2 cellular contexts compared by ENCODE assay signal in the genomic region with DNA sequence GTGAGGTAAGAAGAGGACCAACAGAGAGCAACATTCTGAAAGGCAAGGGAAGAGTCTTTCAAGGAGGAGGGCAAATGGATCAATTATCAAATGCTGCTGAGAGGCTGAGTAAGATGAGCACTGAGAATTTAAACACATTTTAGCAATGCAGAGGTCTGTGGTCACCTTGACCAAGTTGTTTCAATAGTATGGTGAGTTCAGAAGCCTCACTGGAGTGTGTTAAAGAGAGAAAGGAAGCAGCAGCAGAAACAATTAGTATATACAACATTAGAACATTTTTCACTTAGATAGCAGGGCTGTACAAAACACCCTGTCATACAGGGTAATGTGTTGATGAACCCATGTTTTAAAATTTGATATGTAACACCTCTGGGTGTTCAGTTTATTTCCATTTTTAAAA.
TF ChIP-seq lines count a peak whose summit lies in the region.

No MANE protein-coding gene starts in this region.

TF ChIP-seq in GM23338, 12 proteins besides CTCF, POLR2A, EP300 and RAD21 (continued from another document):
- TF ChIP-seq, protein P1, sequence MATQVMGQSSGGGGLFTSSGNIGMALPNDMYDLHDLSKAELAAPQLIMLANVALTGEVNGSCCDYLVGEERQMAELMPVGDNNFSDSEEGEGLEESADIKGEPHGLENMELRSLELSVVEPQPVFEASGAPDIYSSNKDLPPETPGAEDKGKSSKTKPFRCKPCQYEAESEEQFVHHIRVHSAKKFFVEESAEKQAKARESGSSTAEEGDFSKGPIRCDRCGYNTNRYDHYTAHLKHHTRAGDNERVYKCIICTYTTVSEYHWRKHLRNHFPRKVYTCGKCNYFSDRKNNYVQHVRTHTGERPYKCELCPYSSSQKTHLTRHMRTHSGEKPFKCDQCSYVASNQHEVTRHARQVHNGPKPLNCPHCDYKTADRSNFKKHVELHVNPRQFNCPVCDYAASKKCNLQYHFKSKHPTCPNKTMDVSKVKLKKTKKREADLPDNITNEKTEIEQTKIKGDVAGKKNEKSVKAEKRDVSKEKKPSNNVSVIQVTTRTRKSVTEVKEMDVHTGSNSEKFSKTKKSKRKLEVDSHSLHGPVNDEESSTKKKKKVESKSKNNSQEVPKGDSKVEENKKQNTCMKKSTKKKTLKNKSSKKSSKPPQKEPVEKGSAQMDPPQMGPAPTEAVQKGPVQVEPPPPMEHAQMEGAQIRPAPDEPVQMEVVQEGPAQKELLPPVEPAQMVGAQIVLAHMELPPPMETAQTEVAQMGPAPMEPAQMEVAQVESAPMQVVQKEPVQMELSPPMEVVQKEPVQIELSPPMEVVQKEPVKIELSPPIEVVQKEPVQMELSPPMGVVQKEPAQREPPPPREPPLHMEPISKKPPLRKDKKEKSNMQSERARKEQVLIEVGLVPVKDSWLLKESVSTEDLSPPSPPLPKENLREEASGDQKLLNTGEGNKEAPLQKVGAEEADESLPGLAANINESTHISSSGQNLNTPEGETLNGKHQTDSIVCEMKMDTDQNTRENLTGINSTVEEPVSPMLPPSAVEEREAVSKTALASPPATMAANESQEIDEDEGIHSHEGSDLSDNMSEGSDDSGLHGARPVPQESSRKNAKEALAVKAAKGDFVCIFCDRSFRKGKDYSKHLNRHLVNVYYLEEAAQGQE (IDR thresholded peaks at IDR 0.05; ENCODE audit: unreplicated experiment): no peak
- TF ChIP-seq ZNF331 (CRISPR knock-in tag; IDR thresholded peaks at IDR 0.05; ENCODE audit: low read depth) (no peak), NANOG (IDR thresholded peaks at IDR 0.05; ENCODE audit: borderline replicate concordance) (no peak), POLR2AphosphoS5 (IDR thresholded peaks at IDR 0.05; ENCODE audit: low read depth) (no peak), EZH2phosphoT487 (IDR thresholded peaks at IDR 0.05; ENCODE audit: unreplicated experiment) (no peak), ZNF114 (CRISPR knock-in tag; IDR thresholded peaks at IDR 0.05) (no peak), JUNB (IDR thresholded peaks at IDR 0.05; ENCODE audit: unreplicated experiment) (no peak), STAT1 (IDR thresholded peaks at IDR 0.05; ENCODE audit: unreplicated experiment) (no peak)
- TF ChIP-seq, protein P2, sequence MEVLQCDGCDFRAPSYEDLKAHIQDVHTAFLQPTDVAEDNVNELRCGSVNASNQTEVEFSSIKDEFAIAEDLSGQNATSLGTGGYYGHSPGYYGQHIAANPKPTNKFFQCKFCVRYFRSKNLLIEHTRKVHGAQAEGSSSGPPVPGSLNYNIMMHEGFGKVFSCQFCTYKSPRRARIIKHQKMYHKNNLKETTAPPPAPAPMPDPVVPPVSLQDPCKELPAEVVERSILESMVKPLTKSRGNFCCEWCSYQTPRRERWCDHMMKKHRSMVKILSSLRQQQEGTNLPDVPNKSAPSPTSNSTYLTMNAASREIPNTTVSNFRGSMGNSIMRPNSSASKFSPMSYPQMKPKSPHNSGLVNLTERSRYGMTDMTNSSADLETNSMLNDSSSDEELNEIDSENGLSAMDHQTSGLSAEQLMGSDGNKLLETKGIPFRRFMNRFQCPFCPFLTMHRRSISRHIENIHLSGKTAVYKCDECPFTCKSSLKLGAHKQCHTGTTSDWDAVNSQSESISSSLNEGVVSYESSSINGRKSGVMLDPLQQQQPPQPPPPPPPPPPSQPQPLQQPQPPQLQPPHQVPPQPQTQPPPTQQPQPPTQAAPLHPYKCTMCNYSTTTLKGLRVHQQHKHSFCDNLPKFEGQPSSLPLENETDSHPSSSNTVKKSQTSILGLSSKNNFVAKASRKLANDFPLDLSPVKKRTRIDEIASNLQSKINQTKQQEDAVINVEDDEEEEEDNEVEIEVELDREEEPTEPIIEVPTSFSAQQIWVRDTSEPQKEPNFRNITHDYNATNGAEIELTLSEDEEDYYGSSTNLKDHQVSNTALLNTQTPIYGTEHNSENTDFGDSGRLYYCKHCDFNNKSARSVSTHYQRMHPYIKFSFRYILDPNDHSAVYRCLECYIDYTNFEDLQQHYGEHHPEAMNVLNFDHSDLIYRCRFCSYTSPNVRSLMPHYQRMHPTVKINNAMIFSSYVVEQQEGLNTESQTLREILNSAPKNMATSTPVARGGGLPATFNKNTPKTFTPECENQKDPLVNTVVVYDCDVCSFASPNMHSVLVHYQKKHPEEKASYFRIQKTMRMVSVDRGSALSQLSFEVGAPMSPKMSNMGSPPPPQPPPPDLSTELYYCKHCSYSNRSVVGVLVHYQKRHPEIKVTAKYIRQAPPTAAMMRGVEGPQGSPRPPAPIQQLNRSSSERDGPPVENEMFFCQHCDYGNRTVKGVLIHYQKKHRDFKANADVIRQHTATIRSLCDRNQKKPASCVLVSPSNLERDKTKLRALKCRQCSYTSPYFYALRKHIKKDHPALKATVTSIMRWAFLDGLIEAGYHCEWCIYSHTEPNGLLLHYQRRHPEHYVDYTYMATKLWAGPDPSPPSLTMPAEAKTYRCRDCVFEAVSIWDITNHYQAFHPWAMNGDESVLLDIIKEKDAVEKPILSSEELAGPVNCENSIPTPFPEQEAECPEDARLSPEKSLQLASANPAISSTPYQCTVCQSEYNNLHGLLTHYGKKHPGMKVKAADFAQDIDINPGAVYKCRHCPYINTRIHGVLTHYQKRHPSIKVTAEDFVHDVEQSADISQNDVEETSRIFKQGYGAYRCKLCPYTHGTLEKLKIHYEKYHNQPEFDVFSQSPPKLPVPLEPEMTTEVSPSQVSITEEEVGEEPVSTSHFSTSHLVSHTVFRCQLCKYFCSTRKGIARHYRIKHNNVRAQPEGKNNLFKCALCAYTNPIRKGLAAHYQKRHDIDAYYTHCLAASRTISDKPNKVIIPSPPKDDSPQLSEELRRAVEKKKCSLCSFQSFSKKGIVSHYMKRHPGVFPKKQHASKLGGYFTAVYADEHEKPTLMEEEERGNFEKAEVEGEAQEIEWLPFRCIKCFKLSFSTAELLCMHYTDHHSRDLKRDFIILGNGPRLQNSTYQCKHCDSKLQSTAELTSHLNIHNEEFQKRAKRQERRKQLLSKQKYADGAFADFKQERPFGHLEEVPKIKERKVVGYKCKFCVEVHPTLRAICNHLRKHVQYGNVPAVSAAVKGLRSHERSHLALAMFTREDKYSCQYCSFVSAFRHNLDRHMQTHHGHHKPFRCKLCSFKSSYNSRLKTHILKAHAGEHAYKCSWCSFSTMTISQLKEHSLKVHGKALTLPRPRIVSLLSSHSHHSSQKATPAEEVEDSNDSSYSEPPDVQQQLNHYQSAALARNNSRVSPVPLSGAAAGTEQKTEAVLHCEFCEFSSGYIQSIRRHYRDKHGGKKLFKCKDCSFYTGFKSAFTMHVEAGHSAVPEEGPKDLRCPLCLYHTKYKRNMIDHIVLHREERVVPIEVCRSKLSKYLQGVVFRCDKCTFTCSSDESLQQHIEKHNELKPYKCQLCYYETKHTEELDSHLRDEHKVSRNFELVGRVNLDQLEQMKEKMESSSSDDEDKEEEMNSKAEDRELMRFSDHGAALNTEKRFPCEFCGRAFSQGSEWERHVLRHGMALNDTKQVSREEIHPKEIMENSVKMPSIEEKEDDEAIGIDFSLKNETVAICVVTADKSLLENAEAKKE (CRISPR knock-in tag; IDR thresholded peaks at IDR 0.05): no peak
- TF ChIP-seq, protein P3, sequence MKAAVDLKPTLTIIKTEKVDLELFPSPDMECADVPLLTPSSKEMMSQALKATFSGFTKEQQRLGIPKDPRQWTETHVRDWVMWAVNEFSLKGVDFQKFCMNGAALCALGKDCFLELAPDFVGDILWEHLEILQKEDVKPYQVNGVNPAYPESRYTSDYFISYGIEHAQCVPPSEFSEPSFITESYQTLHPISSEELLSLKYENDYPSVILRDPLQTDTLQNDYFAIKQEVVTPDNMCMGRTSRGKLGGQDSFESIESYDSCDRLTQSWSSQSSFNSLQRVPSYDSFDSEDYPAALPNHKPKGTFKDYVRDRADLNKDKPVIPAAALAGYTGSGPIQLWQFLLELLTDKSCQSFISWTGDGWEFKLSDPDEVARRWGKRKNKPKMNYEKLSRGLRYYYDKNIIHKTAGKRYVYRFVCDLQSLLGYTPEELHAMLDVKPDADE (IDR thresholded peaks at IDR 0.05): no peak

TF ChIP-seq in GM12878, 131 proteins besides CTCF, POLR2A, EP300 and RAD21 (continued from another document):
- no peak for TF ChIP-seq RFX5 (IDR thresholded peaks at IDR 0.05; ENCODE audit: low read depth, low read length)
- peak; percentile 75 for TF ChIP-seq RUNX3 (IDR thresholded peaks at IDR 0.05; ENCODE audit: low read length)
TF ChIP-seq in GM12878: peak in this region for 2.
